27 cellular contexts compared by ENCODE assay signal in the genomic region with DNA sequence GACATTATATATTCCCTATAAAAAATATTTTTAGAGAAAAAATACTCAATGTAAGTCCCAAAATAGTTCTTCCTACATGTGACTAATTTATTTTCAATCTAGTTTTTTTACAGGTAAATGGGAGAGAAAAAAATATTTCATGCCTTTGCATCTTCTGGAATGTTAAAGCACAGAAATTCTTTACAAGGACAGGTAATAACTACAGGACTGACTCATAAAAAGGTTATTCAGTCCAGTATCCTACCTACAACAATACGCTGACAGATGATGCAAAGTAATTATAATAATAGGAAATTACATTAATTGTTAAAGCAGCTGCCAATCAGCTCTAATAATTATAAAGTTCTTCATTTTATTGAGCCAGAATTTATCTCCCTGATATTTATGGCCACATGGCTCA.
"Had no signal": no experiment of that assay in that cellular context is flagged by ENCODE, and none has a peak within 500 bp of the region (broad histone marks: within the 10 kb centered on the region; RNA-seq: fewer than 3 reads in every experiment).

No MANE protein-coding gene starts in this region.

- DNase-seq: activated CD4-positive, alpha-beta memory T cell treated with anti-CD3 and anti-CD28 coated beads for 36 hours; activated CD4-positive, alpha-beta T cell treated with anti-CD3 and anti-CD28 coated beads for 36 hours; activated CD4-positive, alpha-beta T cell treated with anti-CD3 and anti-CD28 coated beads, Interleukin-2, amount 10 ng/mL, durations not matched to agents 24 days and 14 days; activated CD4-positive, CD25-positive, alpha-beta regulatory T cell; activated CD4-positive, CD25-positive, alpha-beta regulatory T cell treated with anti-CD3 and anti-CD28 coated beads, Interleukin-2, amount 50 U/mL, for 72 hours; activated CD8-positive, alpha-beta memory T cell treated with anti-CD3 and anti-CD28 coated beads, Interleukin-2, amount 10 ng/mL, durations not matched to agents 7 days and 5 days; activated CD8-positive, alpha-beta memory T cell treated with anti-CD3 and anti-CD28 coated beads, Interleukin-2, amount 50 U/mL, for 4 hours; activated CD8-positive, alpha-beta T cell treated with anti-CD3 and anti-CD28 coated beads, Interleukin-2, amount 10 ng/mL, durations not matched to agents 7 days and 5 days; activated gamma-delta T cell; activated naive CD4-positive, alpha-beta T cell; activated naive CD4-positive, alpha-beta T cell treated with anti-CD3 and anti-CD28 coated beads, Interleukin-2, amount 10 ng/mL, durations not matched to agents 7 days and 5 days; activated naive CD8-positive, alpha-beta T cell treated with anti-CD3 and anti-CD28 coated beads, Interleukin-2, amount 10 ng/mL, durations not matched to agents 7 days and 5 days; activated T-cell treated with anti-CD3 and anti-CD28 coated beads for 4 hours; activated T-cell treated with anti-CD3 and anti-CD28 coated beads, Interleukin-2, amount 50 U/mL, for 24 hours; activated T-cell treated with anti-CD3 and anti-CD28 coated beads, Interleukin-2, amount 50 U/mL, for 72 hours; anterior cingulate cortex; brain microvascular endothelial cell; caudate nucleus; cortex of kidney; dermis blood vessel endothelial cell; effector CD4-positive, alpha-beta T cell; effector memory CD8-positive, alpha-beta T cell; esophagus squamous epithelium; foreskin melanocyte; T-helper 2 cell had no signal

- H3K4me3 ChIP-seq: esophagus squamous epithelium, gastroesophageal sphincter had no signal

- H3K36me3 ChIP-seq: brain microvascular endothelial cell had no signal

- H3K9me3 ChIP-seq: esophagus squamous epithelium, gastroesophageal sphincter had no signal

- H3K27ac ChIP-seq: brain microvascular endothelial cell, esophagus squamous epithelium, gastroesophageal sphincter had no signal

- H3K4me1 ChIP-seq: gastroesophageal sphincter had no signal

- ATAC-seq: activated CD4-positive, alpha-beta T cell treated with anti-CD3 and anti-CD28 coated beads for 36 hours; activated CD8-positive, alpha-beta memory T cell treated with anti-CD3 and anti-CD28 coated beads, Interleukin-2, amount 10 ng/mL, durations not matched to agents 7 days and 5 days; activated CD8-positive, alpha-beta T cell treated with anti-CD3 and anti-CD28 coated beads, Interleukin-2, amount 10 ng/mL, durations not matched to agents 7 days and 5 days; activated naive CD4-positive, alpha-beta T cell treated with anti-CD3 and anti-CD28 coated beads, Interleukin-2, amount 50 U/mL, for 72 hours; activated T-cell treated with anti-CD3 and anti-CD28 coated beads, Interleukin-2, amount 50 U/mL, for 72 hours; effector memory CD8-positive, alpha-beta T cell; gastroesophageal sphincter had no signal

- H3K27me3 ChIP-seq: brain microvascular endothelial cell, esophagus squamous epithelium, gastroesophageal sphincter had no signal
